In genomic region chr11:125163431-125164011, GRCh38 we compare ENCODE assay signal across 8 cellular contexts. TPM values are rescaled to one million over a fixed set of nuclear protein-coding genes. Genes with fewer than 3 reads are reported as not detected.
DNase-seq lines count a peak whose midpoint lies in the region; ATAC-seq and TF ChIP-seq lines count a peak whose summit lies in the region.

No MANE protein-coding gene starts in this region.

- H3K9me3 ChIP-seq in GM23248 (ENCODE audit: low read depth) (no peaks in the 10 kb centered on the region), gastroesophageal sphincter (no peaks in the 10 kb centered on the region), neuronal stem cell (replicated peaks in 1 of 2; ENCODE audit: control insufficient read depth in 2 of 2, insufficient read depth in 1 of 2, low read depth in 1 of 2, low read length in 2 of 2) (peaks cover 0 to 7% of the 10 kb centered on the region in 2 donors)

- no peaks in the 10 kb centered on the region for H3K79me2 ChIP-seq in GM23248 (ENCODE audit: insufficient read depth)

- H3K4me1 ChIP-seq in GM23248 (ENCODE audit: insufficient read depth) (no peaks in the 10 kb centered on the region), gastroesophageal sphincter (peaks cover 0 to 41% (median 0%) of the 10 kb centered on the region in 3 donors), neuronal stem cell (ENCODE audit: control insufficient read depth in 2 of 2, insufficient read depth in 1 of 2, low read depth in 1 of 2, low read length in 2 of 2) (peaks cover 25 to 26% of the 10 kb centered on the region in 2 donors)

- TF ChIP-seq CTCF in gastroesophageal sphincter (IDR thresholded peaks at IDR 0.05), result no peak

- H4K20me1 ChIP-seq in GM23248 (ENCODE audit: insufficient read depth), result no peaks in the 10 kb centered on the region

- no peak for TF ChIP-seq POLR2A in gastroesophageal sphincter (IDR thresholded peaks at IDR 0.05)

- no peak for ATAC-seq in T-cell (replicated peaks in 1 of 4)
- no peak for ATAC-seq in gastroesophageal sphincter
- ATAC-seq in HG03457 (IDR thresholded peaks at IDR 0.05; ENCODE audit: unreplicated experiment), result no peak

- H3K9me2 ChIP-seq in GM23248 (ENCODE audit: insufficient read depth), result no peaks in the 10 kb centered on the region

- no peak overlapping the region for H3K9ac ChIP-seq in GM23248
- no peak overlapping the region for H3K9ac ChIP-seq in neuronal stem cell (ENCODE audit: low read depth, low read length, poor library complexity)

- H3K36me3 Mint-ChIP-seq in T-cell, result no peaks in the 10 kb centered on the region

- DNase-seq in GM23248 (no peak), T-cell (no peak), neuronal stem cell (ENCODE audit: low spot score) (peak; percentile 77), DMS53 treated with DMSO at 0.1 percent for 48 hours (lab: John Stamatoyannopoulos, UW; ENCODE audit: unreplicated experiment) (no peak), AML-193 (lab: John Stamatoyannopoulos, UW) (no peak)
- no peak for DNase-seq in stimulated activated CD4-positive, alpha-beta T cell treated with anti-CD3 and anti-CD28 coated beads, Interleukin-2, amount 100 ng/mL, for 48 hours

- no peak overlapping the region for H3K27ac ChIP-seq in GM23248
- peak overlapping the region in 3 of 4 donors; percentile 84 to 91 (median 88) for H3K27ac ChIP-seq in gastroesophageal sphincter
- H3K27ac ChIP-seq in neuronal stem cell (replicated peaks; ENCODE audit: low read length), result peak overlapping the region; percentile 52

- H3K79me1 ChIP-seq in neuronal stem cell (ENCODE audit: low read depth, low read length), result peaks cover 9% of the 10 kb centered on the region

- CTCF ChIA-PET in T-cell (lab: Charles Lee), result interaction anchor here in 1 of 2 donors (1.4 kb wide), 1 partner anchor 16 kb away, joined by 3 read pairs; no protein-coding TSS in a partner anchor

- no peak overlapping the region for H4K8ac ChIP-seq in neuronal stem cell (ENCODE audit: low read depth, low read length)

- no peak overlapping the region for H3K23ac ChIP-seq in neuronal stem cell (ENCODE audit: low read depth, low read length, poor library complexity)

- no peak overlapping the region for H2AK5ac ChIP-seq in neuronal stem cell (ENCODE audit: low read depth, low read length)

- in situ Hi-C loops in GM23248 (cut with MboI), result loop anchor here (5.0 kb wide), 1 partner anchor 184 kb away; no protein-coding TSS in a partner anchor

- peak overlapping the region; percentile 16 for H3K18ac ChIP-seq in neuronal stem cell (ENCODE audit: low read length)

- no peak overlapping the region for H3K4me3 ChIP-seq in GM23248
- no peak overlapping the region for H3K4me3 ChIP-seq in gastroesophageal sphincter
- peak overlapping the region in 1 of 2 donors; percentile 61 for H3K4me3 ChIP-seq in neuronal stem cell (ENCODE audit: low read length in 2 of 2)

- H3K27me3 Mint-ChIP-seq in T-cell, result peaks cover 39 to 57% of the 10 kb centered on the region in 2 donors

- H3K4me1 Mint-ChIP-seq in T-cell, result peaks cover 20 to 24% (median 23%) of the 10 kb centered on the region in 3 donors

- POLR2A ChIA-PET in T-cell (lab: Charles Lee), result no interaction called here

- H3K27ac Mint-ChIP-seq in T-cell, result no peak overlapping the region

- H2AFZ ChIP-seq in GM23248 (0 out of 2 replicates have a peak overlapping the region, but pooled peaks have one; percentile 51), neuronal stem cell (ENCODE audit: low read length) (peak overlapping the region; percentile 74)

- H2BK15ac ChIP-seq in neuronal stem cell (ENCODE audit: low read length), result no peak overlapping the region

- no peak for TF ChIP-seq EP300 in gastroesophageal sphincter (IDR thresholded peaks at IDR 0.05)

- WGBS in GM23248 (ENCODE audit: low coverage in 1 of 2, low lambda C conversion rate in 2 of 2, missing lambda C conversion rate in 2 of 2), 2 experiments, result 91 to 97% methylated on average over 6 of the region's 6 CpGs
- WGBS in gastroesophageal sphincter (ENCODE audit: low coverage in 1 of 2), 2 donors, result 87 to 92% methylated on average over 3 to 4 of the region's 6 CpGs
- WGBS in neuronal stem cell (ENCODE audit: extremely low coverage in 2 of 2, insufficient read length in 2 of 2, insufficient replicate concordance in 1 of 2), 2 donors, result no CpG with 5 or more reads among the region's 6 CpGs

- peak overlapping the region; percentile 4 for H2BK5ac ChIP-seq in neuronal stem cell (ENCODE audit: low read length)

- no peak overlapping the region for H3K14ac ChIP-seq in neuronal stem cell (ENCODE audit: low read length)

- H3K36me3 ChIP-seq in GM23248 (ENCODE audit: low read depth) (no peaks in the 10 kb centered on the region), gastroesophageal sphincter (no peaks in the 10 kb centered on the region), neuronal stem cell (replicated peaks in 1 of 2; ENCODE audit: control insufficient read depth in 2 of 2, insufficient read depth in 2 of 2, low read length in 2 of 2) (no peaks in the 10 kb centered on the region)

- H2BK12ac ChIP-seq in neuronal stem cell (ENCODE audit: low read length), result no peak overlapping the region

- H3K4ac ChIP-seq in neuronal stem cell (ENCODE audit: low read length), result no peak overlapping the region

- H4K91ac ChIP-seq in neuronal stem cell (ENCODE audit: low read depth, low read length, poor library complexity), result no peak overlapping the region

- H2BK120ac ChIP-seq in neuronal stem cell (ENCODE audit: low read depth, low read length), result no peak overlapping the region

- no peaks in the 10 kb centered on the region for H3F3A ChIP-seq in GM23248 (ENCODE audit: insufficient read depth)

- H3K9me3 Mint-ChIP-seq in T-cell, result no peaks in the 10 kb centered on the region

- H3K4me3 Mint-ChIP-seq in T-cell, result peak overlapping the region; percentile 44 to 99 (median 60)

- peak overlapping the region; percentile 33 for H3K4me2 ChIP-seq in GM23248 (ENCODE audit: unreplicated experiment)
- H3K4me2 ChIP-seq in neuronal stem cell (ENCODE audit: insufficient read depth, low read length, poor library complexity, severe bottlenecking), result peak overlapping the region; percentile 32

- H3K27me3 ChIP-seq in GM23248 (replicated peaks; ENCODE audit: insufficient read depth) (peaks cover 3% of the 10 kb centered on the region; the same call in 1 of the 2 replicates), gastroesophageal sphincter (no peaks in the 10 kb centered on the region), neuronal stem cell (ENCODE audit: control insufficient read depth in 3 of 3, insufficient read depth in 3 of 3, low read depth in 1 of 3, low read length in 3 of 3) (no peaks in the 10 kb centered on the region)

RNA-seq across cellular contexts. Expression of gene PKNOX2, which starts 1.0 kb away (rescaled TPM):
- 0.51 and 0.76 TPM in 2 replicates for total RNA-seq in GM23248 (2014; rRNA removed; shearing (Covaris generic))
- polyA plus RNA-seq in GM23248 (2016; fragmentation: Nextera tagmentation; extraction: Ambion mirVana), result 0.08 and 0.21 TPM in 2 replicates
- total RNA-seq in T-cell (under 1 TPM in 1 of 5 donors, not detected in 4; 0.55 TPM), gastroesophageal sphincter (1 to 10 TPM; 1.2 to 5.7 (median 2.2) TPM)
- polyA plus RNA-seq in neuronal stem cell (2013, experiment 1 of 2), result 20.5 TPM
- 20.4 TPM for polyA plus RNA-seq in neuronal stem cell (2013, experiment 2 of 2)

RNA-seq across cellular contexts. Expression of gene TMEM218, which starts 52.1 kb away (rescaled TPM):
- 31.9 and 44.9 TPM in 2 replicates for total RNA-seq in GM23248 (2014; rRNA removed; shearing (Covaris generic))
- 30.1 and 32.8 TPM in 2 replicates for polyA plus RNA-seq in GM23248 (2016; fragmentation: Nextera tagmentation; extraction: Ambion mirVana)
- 10 to 100 TPM; 10.3 to 18.9 (median 14.8) TPM for total RNA-seq in T-cell
- total RNA-seq in gastroesophageal sphincter, result 10 to 100 TPM; 14.7 to 20.0 (median 17.3) TPM
- polyA plus RNA-seq in neuronal stem cell (2013, experiment 1 of 2), result 25.3 TPM
- 23.3 TPM for polyA plus RNA-seq in neuronal stem cell (2013, experiment 2 of 2)
